Comparison of ENCODE assay signal across 14 cellular contexts in genomic region chr13:32080328-32080744, GRCh38.
"Had no signal": no experiment of that assay in that cellular context is flagged by ENCODE, and none has a peak within 500 bp of the region (broad histone marks: within the 10 kb centered on the region; RNA-seq: fewer than 3 reads in every experiment).

No MANE protein-coding gene starts in this region.

- H2AFZ ChIP-seq: neural progenitor cell, parathyroid adenoma had no signal

- FAIRE-seq: endometrium had no signal

- H3K27ac ChIP-seq: brain microvascular endothelial cell, neural progenitor cell, parathyroid adenoma had no signal

- H3K4me2 ChIP-seq: neural progenitor cell, smooth muscle cell had no signal

- H3K4me3 Mint-ChIP-seq: activated naive CD8-positive, alpha-beta T cell; neural progenitor cell had no signal

- H3K4me1 ChIP-seq: parathyroid adenoma, tibial nerve had no signal

- H3K27me3 ChIP-seq: brain microvascular endothelial cell, dorsolateral prefrontal cortex, neural progenitor cell, tibial nerve had no signal

- ATAC-seq: esophagus mucosa had no signal

- H3K27me3 Mint-ChIP-seq: activated naive CD8-positive, alpha-beta T cell had no signal

- H3K4me3 ChIP-seq: dorsolateral prefrontal cortex, neural progenitor cell, smooth muscle cell, tibial nerve had no signal

- H3K9me3 ChIP-seq: tibial nerve had no signal

- H3K9me3 Mint-ChIP-seq: neural progenitor cell had no signal

- H3K36me3 Mint-ChIP-seq: activated naive CD8-positive, alpha-beta T cell; neural progenitor cell had no signal

- H3K36me3 ChIP-seq: brain microvascular endothelial cell, neural progenitor cell had no signal

- H3K27ac Mint-ChIP-seq: activated naive CD8-positive, alpha-beta T cell; neural progenitor cell had no signal

- DNase-seq: activated CD4-positive, alpha-beta T cell treated with anti-CD3 and anti-CD28 coated beads, Interleukin-2, amount 50 U/mL, for 1 hour; activated effector memory CD4-positive, alpha-beta T cell treated with anti-CD3 and anti-CD28 coated beads, Interleukin-2, amount 50 U/mL, for 16 hours; amygdala; brain microvascular endothelial cell; dorsolateral prefrontal cortex; glutamatergic neuron; retina had no signal

- H3K9ac ChIP-seq: neural progenitor cell, parathyroid adenoma had no signal

- H3K79me2 ChIP-seq: parathyroid adenoma had no signal
